Comparison of ENCODE assay signal across 8 cellular contexts in the genomic region with DNA sequence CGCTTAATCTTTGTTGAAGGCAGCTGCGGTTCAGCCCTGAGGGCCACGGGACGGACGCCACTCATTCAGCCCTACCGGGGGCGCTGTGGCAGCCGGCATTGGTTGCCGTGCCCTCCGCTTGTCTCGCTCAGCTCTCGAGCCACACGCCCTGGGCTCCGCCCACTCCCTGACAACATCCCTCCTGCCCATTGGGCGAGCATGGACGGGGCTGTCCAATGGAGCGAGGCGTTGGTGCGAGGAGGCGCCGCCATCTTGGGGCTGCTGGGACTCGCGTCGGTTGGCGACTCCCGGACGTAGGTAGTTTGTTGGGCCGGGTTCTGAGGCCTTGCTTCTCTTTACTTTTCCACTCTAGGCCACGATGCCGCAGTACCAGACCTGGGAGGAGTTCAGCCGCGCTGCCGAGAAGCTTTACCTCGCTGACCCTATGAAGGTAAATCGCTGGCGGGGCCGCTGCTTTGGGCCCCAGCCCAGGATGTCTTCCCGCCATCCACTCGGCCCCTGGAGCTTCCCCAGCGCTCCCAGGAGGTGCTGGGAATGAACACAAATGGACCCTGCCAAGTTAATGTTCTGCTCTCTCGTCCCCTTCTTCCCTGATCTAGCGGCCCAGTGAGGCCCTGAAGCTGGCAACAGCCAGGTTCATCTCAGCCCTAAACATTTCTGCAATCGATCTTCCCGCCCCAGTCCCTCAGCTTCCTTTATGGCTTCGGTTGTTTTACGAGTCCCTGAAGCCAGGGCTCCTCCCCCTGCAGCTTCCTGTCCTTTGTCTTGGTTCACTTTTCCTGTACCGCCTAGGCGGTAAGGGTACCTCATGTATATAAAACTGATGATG. TPM values are rescaled to one million over a fixed set of nuclear protein-coding genes. Genes with fewer than 3 reads are reported as not detected.
DNase-seq lines count a peak whose midpoint lies in the region; ATAC-seq and TF ChIP-seq lines count a peak whose summit lies in the region.

SRP9 (plus strand) TSS at position 244 of the 829 bp plus-strand sequence; CDS start at position 359, 115 bp downstream.

- H3K27ac Mint-ChIP-seq in progenitor cell of endocrine pancreas = no peak within 1 kb of the TSS

- H3K4me3 ChIP-seq in left ventricle myocardium inferior = peak within 1 kb of the TSS; percentile 75
- H3K4me3 ChIP-seq in urinary bladder (ENCODE audit: low read depth, low read length) = peak within 1 kb of the TSS; percentile 65

- H3K36me3 Mint-ChIP-seq in progenitor cell of endocrine pancreas (ENCODE audit: insufficient read depth) = peaks cover 13% of the 10 kb centered on the region

- H3K4me3 Mint-ChIP-seq in progenitor cell of endocrine pancreas (ENCODE audit: low read depth) = no peak within 1 kb of the TSS

- H3K36me3 ChIP-seq in left ventricle myocardium inferior (peaks cover 5% of the 10 kb centered on the region), urinary bladder (ENCODE audit: insufficient read depth) (no peaks in the 10 kb centered on the region)

- H3K27ac ChIP-seq in left ventricle myocardium inferior (replicated peaks) (peak within 1 kb of the TSS; percentile 91), urinary bladder (ENCODE audit: low read depth) (peak within 1 kb of the TSS; percentile 98)

- H3K27me3 Mint-ChIP-seq in progenitor cell of endocrine pancreas = no peaks in the 10 kb centered on the region

- under 1% methylated on average over 48 of the region's 48 CpGs for WGBS in urinary bladder

- intact Hi-C loops in left ventricle myocardium inferior (cut with micrococcal nuclease) = loop anchor here (5.0 to 10.0 kb wide), 2 partner anchors 35 to 123 kb away; partner anchors contain the start of genes ENAH and EPHX1

- in situ Hi-C loops in GM13976 (cut with MboI; ENCODE audit: low sequenced_read_pairs, unreplicated experiment) = loop anchor here (10.0 kb wide), 1 partner anchor 303 kb away; no protein-coding TSS in a partner anchor

- H3K4me1 Mint-ChIP-seq in progenitor cell of endocrine pancreas (ENCODE audit: low read depth) = peaks cover 29% of the 10 kb centered on the region

- no peaks in the 10 kb centered on the region for H3K9me3 ChIP-seq in left ventricle myocardium inferior (replicated peaks)

- no peaks in the 10 kb centered on the region for H3K9me3 Mint-ChIP-seq in progenitor cell of endocrine pancreas (ENCODE audit: low read depth)

- DNase-seq in GM13976 (ENCODE audit: low spot score) = peak; percentile 97
- DNase-seq in NCI-H146 (lab: John Stamatoyannopoulos, UW) = peak; percentile 99
- peak; percentile 96 to 99 (median 98) for DNase-seq in T-helper 1 cell
- peak; percentile 46 to 99 (median 97) for DNase-seq in amygdala (lab: John Stamatoyannopoulos, UW)
- DNase-seq in left ventricle myocardium inferior = peak; percentile 99
- DNase-seq in progenitor cell of endocrine pancreas (ENCODE audit: low spot score, unreplicated experiment) = peak; percentile 97

- peak; percentile 98 for ATAC-seq in HG02870 (IDR thresholded peaks at IDR 0.05; ENCODE audit: unreplicated experiment)

- H3K27me3 ChIP-seq in left ventricle myocardium inferior (ENCODE audit: low read depth) = no peaks in the 10 kb centered on the region

- peaks cover 61% of the 10 kb centered on the region for H3K4me1 ChIP-seq in left ventricle myocardium inferior
- peaks cover 1% of the 10 kb centered on the region for H3K4me1 ChIP-seq in urinary bladder (ENCODE audit: insufficient read depth)

- TF ChIP-seq CTCF in GM13976 (IDR thresholded peaks at IDR 0.05; ENCODE audit: borderline replicate concordance, control extremely low read depth, extremely low read depth, insufficient read depth, missing control alignments) = peak; percentile 93
- TF ChIP-seq CTCF in left ventricle myocardium inferior (IDR thresholded peaks at IDR 0.05; ENCODE audit: borderline replicate concordance) = peak; percentile 92
- TF ChIP-seq CTCF in progenitor cell of endocrine pancreas (IDR thresholded peaks at IDR 0.05; ENCODE audit: unreplicated experiment) = peak; percentile 89

RNA-seq across cellular contexts. Expression of gene SRP9, which starts in this region (rescaled TPM):
- total RNA-seq in left ventricle myocardium inferior (205 TPM), progenitor cell of endocrine pancreas (406 and 423 TPM in 2 replicates), urinary bladder (389 TPM)
- 236 TPM for polyA plus RNA-seq in urinary bladder

Comparison
In these comparisons a context has a peak if more than half of its experiments do, and no peak if none do; other contexts are left out.
1. Peak in every context shown above with its lines: DNase-seq, ATAC-seq, H3K4me3 ChIP-seq and H3K27ac ChIP-seq.